In the genomic region with DNA sequence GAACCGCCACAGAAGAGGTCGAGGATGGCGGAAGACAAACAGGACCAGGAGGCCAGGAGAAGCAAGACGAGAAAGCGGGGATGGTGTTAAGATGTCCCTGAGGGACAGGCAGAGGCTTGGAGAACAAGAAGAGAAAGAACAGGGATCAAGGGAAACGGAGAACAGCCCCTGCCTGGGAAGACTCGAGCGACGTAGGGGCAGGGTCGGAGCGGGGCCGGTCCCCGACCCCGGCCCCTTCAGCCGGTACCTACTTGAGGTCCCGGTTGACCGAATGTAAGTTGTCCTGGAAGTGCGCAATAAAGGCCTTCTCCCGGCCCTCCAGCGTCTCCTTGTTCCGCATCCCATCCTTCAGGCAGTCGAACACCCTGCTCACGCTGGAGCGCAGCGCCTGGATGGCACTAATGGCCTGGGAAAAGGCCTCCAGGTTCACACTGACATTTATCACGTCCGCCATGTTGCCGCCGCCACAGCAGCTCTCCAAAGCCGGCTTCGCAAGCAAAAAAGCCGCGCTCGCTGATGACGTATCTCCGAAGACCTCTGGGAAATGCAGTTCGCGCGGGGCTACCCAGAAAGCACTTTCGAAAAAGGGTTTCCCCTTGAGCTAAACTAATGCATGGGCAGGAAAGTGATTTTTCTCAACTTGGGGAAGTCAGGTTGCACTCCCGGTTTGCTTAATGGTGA, we compare ENCODE assay signal across 8 cellular contexts. TPM values are rescaled to one million over a fixed set of nuclear protein-coding genes. Genes with fewer than 3 reads are reported as not detected.
DNase-seq lines count a peak whose midpoint lies in the region; ATAC-seq and TF ChIP-seq lines count a peak whose summit lies in the region.

Gene MED27 (minus strand): TSS at position 477 of the 681 bp plus-strand sequence. CDS start 23 bp downstream, at position 454.

- 0 out of 2 replicates have a peak, but pooled peaks cover 5% of the 10 kb centered on the region for H3K9me2 ChIP-seq in GM23248 (ENCODE audit: insufficient read depth)

- TF ChIP-seq POLR2A in Raji (IDR thresholded peaks at IDR 0.05; ENCODE audit: insufficient read depth, low read depth, low read length) = peak; percentile 66

- H3K36me3 ChIP-seq in GM23248 (ENCODE audit: low read depth) = peaks cover 11% of the 10 kb centered on the region

- H3K4me3 ChIP-seq in GM23248 = peak within 1 kb of the TSS; percentile 89
- peak within 1 kb of the TSS; percentile 87 for H3K4me3 ChIP-seq in fibroblast of the aortic adventitia (ENCODE audit: low read depth, low read length)

- no peaks in the 10 kb centered on the region for H3K9me3 Mint-ChIP-seq in nephron

- H3K4me3 Mint-ChIP-seq in nephron = peak within 1 kb of the TSS; percentile 96 to 99 (median 97)

- H3K4me2 ChIP-seq in GM23248 (ENCODE audit: unreplicated experiment) = peak within 1 kb of the TSS; percentile 99

- 1 to 2% methylated on average over 40 to 41 of the region's 41 CpGs for WGBS in GM23248 (ENCODE audit: low coverage in 1 of 2, low lambda C conversion rate in 2 of 2, missing lambda C conversion rate in 2 of 2), 2 experiments

- H3K27me3 Mint-ChIP-seq in nephron (ENCODE audit: low read depth) = peaks cover 15% of the 10 kb centered on the region

- peak; percentile 78 for DNase-seq in DMS79 (lab: John Stamatoyannopoulos, UW)
- peak; percentile 98 for DNase-seq in GM23248
- peak; percentile 90 for DNase-seq in M059J (ENCODE audit: low read depth)
- DNase-seq in activated T-helper 9 cell treated with anti-CD3 and anti-CD28 coated beads, Interleukin-2, amount 50 U/mL, for 16 hours (ENCODE audit: low read depth) = peak; percentile 87
- peak; percentile 92 for DNase-seq in fibroblast of the aortic adventitia (ENCODE audit: low read depth)
- DNase-seq in stimulated activated naive CD8-positive, alpha-beta T cell treated with anti-CD3 and anti-CD28 coated beads, Interleukin-15, Interleukin-2, amounts not matched to agents 100 U/mL and 50 U/mL, for 24 hours = peak; percentile 94

- H3K36me3 Mint-ChIP-seq in nephron (ENCODE audit: low read depth) = peaks cover 19% of the 10 kb centered on the region

- no peak for TF ChIP-seq CTCF in fibroblast of the aortic adventitia (IDR thresholded peaks at IDR 0.05; ENCODE audit: insufficient read depth, low read length)
- no peak for TF ChIP-seq CTCF in nephron (IDR thresholded peaks at IDR 0.05; ENCODE audit: unreplicated experiment in 3 of 3)

- H3K79me2 ChIP-seq in GM23248 (ENCODE audit: insufficient read depth) = peaks cover 47% of the 10 kb centered on the region

- H3K9me3 ChIP-seq in GM23248 (ENCODE audit: low read depth) = no peaks in the 10 kb centered on the region

- peaks cover 12% of the 10 kb centered on the region for H3K27me3 ChIP-seq in GM23248 (replicated peaks; ENCODE audit: insufficient read depth)

- in situ Hi-C loops in GM23248 (cut with MboI) = no loop called here

- peaks cover 13% of the 10 kb centered on the region; the same call in 1 of the 2 replicates for H3F3A ChIP-seq in GM23248 (ENCODE audit: insufficient read depth)

- no peaks in the 10 kb centered on the region for H4K20me1 ChIP-seq in GM23248 (ENCODE audit: insufficient read depth)

- peak within 1 kb of the TSS; percentile 71 to 94 (median 92) for H3K27ac Mint-ChIP-seq in nephron

- peak within 1 kb of the TSS; percentile 58 for H3K27ac ChIP-seq in GM23248

- peak within 1 kb of the TSS; percentile 83 for H2AFZ ChIP-seq in GM23248

- peak; percentile 94 for ATAC-seq in stimulated activated naive CD8-positive, alpha-beta T cell treated with anti-CD3 and anti-CD28 coated beads, Interleukin-15, Interleukin-2, amounts not matched to agents 100 U/mL and 50 U/mL, for 24 hours

- H3K4me1 ChIP-seq in GM23248 (ENCODE audit: insufficient read depth) = peaks cover 28% of the 10 kb centered on the region

- peak within 1 kb of the TSS; percentile 92 for H3K9ac ChIP-seq in GM23248

- H3K4me1 Mint-ChIP-seq in nephron = peaks cover 43% of the 10 kb centered on the region

RNA-seq across cellular contexts. Expression of gene MED27, which starts in this region (rescaled TPM):
- total RNA-seq in GM23248 (2014; rRNA removed; shearing (Covaris generic)) = 21.4 and 35.4 TPM in 2 replicates
- polyA plus RNA-seq in GM23248 (2016; fragmentation: Nextera tagmentation; extraction: Ambion mirVana) = 41.1 and 44.1 TPM in 2 replicates
- total RNA-seq in M059J (2014; rRNA removed; shearing (Covaris generic)) = 50.1 and 61.1 TPM in 2 replicates
- total RNA-seq in fibroblast of the aortic adventitia (ENCODE audit: low replicate concordance) = 11.9 and 29.4 TPM in 2 replicates

Comparison
In these comparisons a context has a peak if more than half of its experiments do, and no peak if none do; other contexts are left out.
1. Peak in every context shown above with its lines: DNase-seq, ATAC-seq, H3K4me3 ChIP-seq and H3K27ac ChIP-seq.